In the genomic region with DNA sequence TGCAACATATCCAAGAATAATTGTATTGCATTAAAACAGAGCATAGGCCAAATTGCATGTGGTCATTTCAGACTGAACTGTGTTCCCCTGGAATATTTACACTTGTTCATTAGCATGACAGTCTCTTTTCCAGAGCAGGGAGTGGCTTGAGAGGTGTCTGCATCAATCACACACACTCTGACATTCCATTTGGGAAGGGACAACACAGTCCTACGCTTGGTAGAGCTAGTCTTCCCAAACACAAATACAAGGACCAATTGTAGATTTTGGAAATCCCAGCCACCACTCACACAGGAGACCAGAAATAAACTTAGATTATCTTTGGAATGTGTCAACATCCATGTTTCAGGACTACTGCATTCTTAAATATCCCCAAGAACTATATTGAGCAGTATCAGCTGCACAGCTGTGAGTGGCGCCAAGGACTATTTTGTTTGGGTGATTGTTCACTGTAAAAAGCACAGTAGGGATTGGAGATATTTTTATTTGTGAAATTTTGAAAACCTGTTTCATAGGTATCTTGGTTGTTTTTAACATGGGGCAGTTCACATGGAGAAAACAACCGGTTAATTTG, we compare ENCODE assay signal across 15 cellular contexts.
A peak's percentile ranks its signal among the peaks of the same experiment; 100 is the strongest.
DNase-seq lines count a peak whose midpoint lies in the region; ATAC-seq and TF ChIP-seq lines count a peak whose summit lies in the region.
"Had no signal": no experiment of that assay in that cellular context is flagged by ENCODE, and none has a peak within 500 bp of the region (broad histone marks: within the 10 kb centered on the region; RNA-seq: fewer than 3 reads in every experiment).

No MANE protein-coding gene starts in this region.

- no peaks in the 10 kb centered on the region for H4K20me1 ChIP-seq in hepatocyte (ENCODE audit: insufficient read depth, poor library complexity, severe bottlenecking)

- H3K36me3 Mint-ChIP-seq in T-helper 2 cell treated with Interferon-gamma antibody and Interleukin-4, amounts not matched to agents 5 μg/mL and 100 μg/mL, for 36 hours (ENCODE audit: low read depth), result no peaks in the 10 kb centered on the region
- H3K36me3 Mint-ChIP-seq: CD4-positive, alpha-beta memory T cell had no signal

- DNase-seq in Peyer's patch, result no peak
- peak; percentile 31 for DNase-seq in esophagus muscularis mucosa (ENCODE audit: extremely low spot score)
- DNase-seq in hepatocyte (ENCODE audit: low spot score), result no peak
- no peak for DNase-seq in transverse colon
- DNase-seq in T-helper 2 cell treated with Interferon-gamma antibody and Interleukin-4, amounts not matched to agents 5 μg/mL and 100 μg/mL, for 36 hours (ENCODE audit: low spot score), result no peak
- DNase-seq: BE2C; CD4-positive, alpha-beta memory T cell; COR-L47; DND-41; GDM1 had no signal

- H3K27ac ChIP-seq in Peyer's patch, result peak overlapping the region in 3 of 4 donors; percentile 24 to 83 (median 76)
- H3K27ac ChIP-seq in esophagus muscularis mucosa (replicated peaks in 1 of 4), result no peak overlapping the region
- peak overlapping the region; percentile 92 for H3K27ac ChIP-seq in hepatocyte
- H3K27ac ChIP-seq in transverse colon, result peak overlapping the region; percentile 67 to 76 (median 73)
- H3K27ac ChIP-seq: A549, C4-2B had no signal

- no peaks in the 10 kb centered on the region for H3K9me3 Mint-ChIP-seq in T-helper 2 cell treated with Interferon-gamma antibody and Interleukin-4, amounts not matched to agents 5 μg/mL and 100 μg/mL, for 36 hours
- H3K9me3 Mint-ChIP-seq: CD4-positive, alpha-beta memory T cell had no signal

- H3K27me3 Mint-ChIP-seq in T-helper 2 cell treated with Interferon-gamma antibody and Interleukin-4, amounts not matched to agents 5 μg/mL and 100 μg/mL, for 36 hours (ENCODE audit: low read depth), result no peaks in the 10 kb centered on the region
- H3K27me3 Mint-ChIP-seq: CD4-positive, alpha-beta memory T cell had no signal

- TF ChIP-seq POLR2A in Peyer's patch (IDR thresholded peaks at IDR 0.05) (no peak), esophagus muscularis mucosa (IDR thresholded peaks at IDR 0.05; ENCODE audit: low read depth) (no peak), transverse colon (IDR thresholded peaks at IDR 0.05) (no peak)

- no peak for TF ChIP-seq CTCF in Peyer's patch (IDR thresholded peaks at IDR 0.05)
- no peak for TF ChIP-seq CTCF in esophagus muscularis mucosa (IDR thresholded peaks at IDR 0.05)
- no peak for TF ChIP-seq CTCF in hepatocyte (IDR thresholded peaks at IDR 0.05; ENCODE audit: poor library complexity)
- TF ChIP-seq CTCF in transverse colon (IDR thresholded peaks at IDR 0.05), result no peak

- no peak overlapping the region for H3K27ac Mint-ChIP-seq in T-helper 2 cell treated with Interferon-gamma antibody and Interleukin-4, amounts not matched to agents 5 μg/mL and 100 μg/mL, for 36 hours
- H3K27ac Mint-ChIP-seq: CD4-positive, alpha-beta memory T cell had no signal

- H3K4me3 Mint-ChIP-seq in T-helper 2 cell treated with Interferon-gamma antibody and Interleukin-4, amounts not matched to agents 5 μg/mL and 100 μg/mL, for 36 hours, result no peak overlapping the region
- H3K4me3 Mint-ChIP-seq: CD4-positive, alpha-beta memory T cell had no signal

- H3K36me3 ChIP-seq in Peyer's patch (no peaks in the 10 kb centered on the region), esophagus muscularis mucosa (no peaks in the 10 kb centered on the region), hepatocyte (replicated peaks; ENCODE audit: insufficient read depth, low read depth) (no peaks in the 10 kb centered on the region), transverse colon (no peaks in the 10 kb centered on the region)
- H3K36me3 ChIP-seq: BE2C, HAP-1 had no signal

- H3K9me3 ChIP-seq in Peyer's patch (no peaks in the 10 kb centered on the region), esophagus muscularis mucosa (no peaks in the 10 kb centered on the region), hepatocyte (ENCODE audit: low read depth) (no peaks in the 10 kb centered on the region), transverse colon (no peaks in the 10 kb centered on the region)
- H3K9me3 ChIP-seq: A549, BE2C, HAP-1 had no signal

- H3K4me3 ChIP-seq in Peyer's patch (no peak overlapping the region), esophagus muscularis mucosa (no peak overlapping the region), hepatocyte (no peak overlapping the region), transverse colon (no peak overlapping the region)
- H3K4me3 ChIP-seq: A549, HAP-1 had no signal

- ATAC-seq in GM21447 (IDR thresholded peaks at IDR 0.05; ENCODE audit: unreplicated experiment), result no peak
- ATAC-seq: A549, HepG2 had no signal

- H3K27me3 ChIP-seq in Peyer's patch (no peaks in the 10 kb centered on the region), esophagus muscularis mucosa (no peaks in the 10 kb centered on the region), hepatocyte (no peaks in the 10 kb centered on the region), transverse colon (no peaks in the 10 kb centered on the region)
- H3K27me3 ChIP-seq: BE2C had no signal

- peaks cover 0 to 26% (median 2%) of the 10 kb centered on the region in 4 donors for H3K4me1 ChIP-seq in Peyer's patch
- peaks cover 0 to 4% (median 0%) of the 10 kb centered on the region in 4 donors for H3K4me1 ChIP-seq in esophagus muscularis mucosa
- peaks cover 23% of the 10 kb centered on the region for H3K4me1 ChIP-seq in hepatocyte (ENCODE audit: insufficient read depth)
- H3K4me1 ChIP-seq in transverse colon, result peaks cover 6 to 67% (median 24%) of the 10 kb centered on the region in 4 donors
- H3K4me1 ChIP-seq: BE2C, HAP-1 had no signal

- in situ Hi-C loops in transverse colon (cut with MboI; ENCODE audit: low pct_ligation_motif_present in 1 of 4, low pct_unique_long_range_greater_than_20kb in 1 of 4, low sequenced_read_pairs in 3 of 4), result no loop called here

- no peaks in the 10 kb centered on the region for H3K4me1 Mint-ChIP-seq in T-helper 2 cell treated with Interferon-gamma antibody and Interleukin-4, amounts not matched to agents 5 μg/mL and 100 μg/mL, for 36 hours (ENCODE audit: low read depth)

- intact Hi-C loops in esophagus muscularis mucosa (cut with DNase I), result no loop called here
- intact Hi-C loops in transverse colon (cut with DNase I; ENCODE audit: low total_unique reads), result no loop called here

- whole genome bisulfite sequencing in esophagus muscularis mucosa, result 100% methylated on average over 3 of the region's 3 CpGs
- WGBS in hepatocyte (ENCODE audit: low lambda C conversion rate, missing lambda C conversion rate), result 92% methylated on average over 3 of the region's 3 CpGs
- 89 to 97% methylated on average over 3 of the region's 3 CpGs for WGBS in transverse colon (ENCODE audit: low coverage in 1 of 2), 2 donors

- H3K4me2 ChIP-seq in hepatocyte, result no peak overlapping the region
- H3K4me2 ChIP-seq: A549 had no signal

- TF ChIP-seq EP300 in esophagus muscularis mucosa (IDR thresholded peaks at IDR 0.05), result no peak
- no peak for TF ChIP-seq EP300 in transverse colon (IDR thresholded peaks at IDR 0.05; ENCODE audit: low read depth)

- H3K79me2 ChIP-seq in hepatocyte, result no peaks in the 10 kb centered on the region

- H2AFZ ChIP-seq in hepatocyte, result no peak overlapping the region

- no peaks in the 10 kb centered on the region for H3K9me2 ChIP-seq in hepatocyte (replicated peaks; ENCODE audit: insufficient read depth)

Comparison
In these comparisons a context has a peak if more than half of its experiments do, and no peak if none do; other contexts are left out.
1. H3K27ac ChIP-seq: peak in Peyer's patch (3 of 4), hepatocyte (single experiment) and transverse colon (4 of 4); none in esophagus muscularis mucosa (0 of 4).